In genomic region chr9:114375386-114375785, GRCh38 we compare ENCODE assay signal across 16 cellular contexts. TPM values are rescaled to one million over a fixed set of nuclear protein-coding genes. Genes with fewer than 3 reads are reported as not detected.
DNase-seq lines count a peak whose midpoint lies in the region; ATAC-seq and TF ChIP-seq lines count a peak whose summit lies in the region.
"Had no signal": no experiment of that assay in that cellular context is flagged by ENCODE, and none has a peak within 500 bp of the region (broad histone marks: within the 10 kb centered on the region; RNA-seq: fewer than 3 reads in every experiment).

No MANE protein-coding gene starts in this region.

- no peak for TF ChIP-seq POLR2A in esophagus muscularis mucosa (IDR thresholded peaks at IDR 0.05; ENCODE audit: low read depth)

- 92% methylated on average over 7 of the region's 7 CpGs for WGBS in esophagus muscularis mucosa

- H3K36me3 ChIP-seq in SK-N-MC (ENCODE audit: insufficient read depth, low read length) (peaks cover 44% of the 10 kb centered on the region; the same call in 1 of the 2 replicates), esophagus muscularis mucosa (peaks cover 9 to 74% (median 41%) of the 10 kb centered on the region in 4 donors)

- peak overlapping the region; percentile 56 for H3K27ac ChIP-seq in SK-N-MC
- H3K27ac ChIP-seq in esophagus muscularis mucosa (replicated peaks in 1 of 4) = no peak overlapping the region

- peaks cover 16 to 46% of the 10 kb centered on the region in 2 donors for H3K36me3 Mint-ChIP-seq in activated T-cell treated with anti-CD3 and anti-CD28 coated beads, Interleukin-2, amount 50 U/mL, for 72 hours (ENCODE audit: insufficient read depth in 2 of 2)
- peaks cover 99% of the 10 kb centered on the region for H3K36me3 Mint-ChIP-seq in dendritic cell treated with granulocyte-macrophage colony-stimulating factor and Interleukin-4, amounts not matched to agents 40 ng/mL and 50 ng/mL, for 4 days (ENCODE audit: low read depth)
- H3K36me3 Mint-ChIP-seq in stimulated activated naive B cell treated with anti-CD40 and anti-IgM and Interleukin-4, amounts not matched to agents 10 μg/mL and 1 μg/mL and 100 μg/mL, for 72 hours = peaks cover 71 to 80% of the 10 kb centered on the region in 2 donors

- H3K4me1 ChIP-seq in esophagus muscularis mucosa = peaks cover 14 to 27% (median 20%) of the 10 kb centered on the region in 4 donors

- peaks cover 94% of the 10 kb centered on the region for H3K4me1 Mint-ChIP-seq in activated T-cell treated with anti-CD3 and anti-CD28 coated beads, Interleukin-2, amount 50 U/mL, for 72 hours (ENCODE audit: low read depth)
- peaks cover 90% of the 10 kb centered on the region for H3K4me1 Mint-ChIP-seq in dendritic cell treated with granulocyte-macrophage colony-stimulating factor and Interleukin-4, amounts not matched to agents 40 ng/mL and 50 ng/mL, for 4 days (ENCODE audit: low read depth)
- peaks cover 64 to 96% of the 10 kb centered on the region in 2 donors for H3K4me1 Mint-ChIP-seq in stimulated activated naive B cell treated with anti-CD40 and anti-IgM and Interleukin-4, amounts not matched to agents 10 μg/mL and 1 μg/mL and 100 μg/mL, for 72 hours

- H3K27me3 Mint-ChIP-seq in activated T-cell treated with anti-CD3 and anti-CD28 coated beads, Interleukin-2, amount 50 U/mL, for 72 hours (ENCODE audit: low read depth) = no peaks in the 10 kb centered on the region
- no peaks in the 10 kb centered on the region for H3K27me3 Mint-ChIP-seq in dendritic cell treated with granulocyte-macrophage colony-stimulating factor and Interleukin-4, amounts not matched to agents 40 ng/mL and 50 ng/mL, for 4 days
- H3K27me3 Mint-ChIP-seq in stimulated activated naive B cell treated with anti-CD40 and anti-IgM and Interleukin-4, amounts not matched to agents 10 μg/mL and 1 μg/mL and 100 μg/mL, for 72 hours = no peaks in the 10 kb centered on the region

- DNase-seq in activated T-cell treated with anti-CD3 and anti-CD28 coated beads, Interleukin-2, amount 50 U/mL, for 72 hours = no peak
- DNase-seq in activated T-cell treated with anti-CD3 and anti-CD28 coated beads, Interleukin-2, amount 50 U/mL, for 1 hour = no peak
- DNase-seq in SK-N-MC (ENCODE audit: low read depth, low spot score) (no peak), esophagus muscularis mucosa (ENCODE audit: extremely low spot score) (no peak), HT-29 (ENCODE audit: low spot score) (no peak), NCI-H1048 (lab: John Stamatoyannopoulos, UW) (no peak)
- DNase-seq in stimulated activated naive B cell treated with anti-CD40 and anti-IgM and Interleukin-4, amounts not matched to agents 10 μg/mL and 1 μg/mL and 100 μg/mL, for 72 hours = no peak
- DNase-seq: ACHN; activated CD8-positive, alpha-beta memory T cell treated with anti-CD3 and anti-CD28 coated beads for 24 hours; caudate nucleus; small intestine; stimulated activated naive CD4-positive, alpha-beta T cell; T-helper 9 cell had no signal

- H3K9me3 ChIP-seq in SK-N-MC (ENCODE audit: low read depth, low read length) (no peaks in the 10 kb centered on the region), esophagus muscularis mucosa (no peaks in the 10 kb centered on the region)

- no peak for TF ChIP-seq CTCF in esophagus muscularis mucosa (IDR thresholded peaks at IDR 0.05)

- intact Hi-C loops in dendritic cell treated with granulocyte-macrophage colony-stimulating factor and Interleukin-4, amounts not matched to agents 40 ng/mL and 50 ng/mL, for 4 days (cut with micrococcal nuclease) = no loop called here
- intact Hi-C loops in esophagus muscularis mucosa (cut with DNase I) = no loop called here

- TF ChIP-seq EP300 in esophagus muscularis mucosa (IDR thresholded peaks at IDR 0.05) = no peak

- H3K27ac Mint-ChIP-seq in activated T-cell treated with anti-CD3 and anti-CD28 coated beads, Interleukin-2, amount 50 U/mL, for 72 hours = peak overlapping the region; percentile 66
- peak overlapping the region; percentile 37 for H3K27ac Mint-ChIP-seq in dendritic cell treated with granulocyte-macrophage colony-stimulating factor and Interleukin-4, amounts not matched to agents 40 ng/mL and 50 ng/mL, for 4 days
- peak overlapping the region; percentile 97 for H3K27ac Mint-ChIP-seq in stimulated activated naive B cell treated with anti-CD40 and anti-IgM and Interleukin-4, amounts not matched to agents 10 μg/mL and 1 μg/mL and 100 μg/mL, for 72 hours

- ATAC-seq in activated T-cell treated with anti-CD3 and anti-CD28 coated beads, Interleukin-2, amount 50 U/mL, for 72 hours (replicated peaks in 1 of 2) = no peak
- no peak for ATAC-seq in stimulated activated naive B cell treated with anti-CD40 and anti-IgM and Interleukin-4, amounts not matched to agents 10 μg/mL and 1 μg/mL and 100 μg/mL, for 72 hours (replicated peaks)
- ATAC-seq: left lobe of liver had no signal

- no peak overlapping the region for H3K9ac ChIP-seq in SK-N-MC (ENCODE audit: insufficient read length)

- H3K4me3 ChIP-seq in SK-N-MC (no peak overlapping the region), esophagus muscularis mucosa (no peak overlapping the region)

- H3K4me3 Mint-ChIP-seq in activated T-cell treated with anti-CD3 and anti-CD28 coated beads, Interleukin-2, amount 50 U/mL, for 72 hours = peak overlapping the region; percentile 9 to 80
- no peak overlapping the region for H3K4me3 Mint-ChIP-seq in dendritic cell treated with granulocyte-macrophage colony-stimulating factor and Interleukin-4, amounts not matched to agents 40 ng/mL and 50 ng/mL, for 4 days
- H3K4me3 Mint-ChIP-seq in stimulated activated naive B cell treated with anti-CD40 and anti-IgM and Interleukin-4, amounts not matched to agents 10 μg/mL and 1 μg/mL and 100 μg/mL, for 72 hours = no peak overlapping the region

- no peaks in the 10 kb centered on the region for H3K9me3 Mint-ChIP-seq in activated T-cell treated with anti-CD3 and anti-CD28 coated beads, Interleukin-2, amount 50 U/mL, for 72 hours
- H3K9me3 Mint-ChIP-seq in dendritic cell treated with granulocyte-macrophage colony-stimulating factor and Interleukin-4, amounts not matched to agents 40 ng/mL and 50 ng/mL, for 4 days = no peaks in the 10 kb centered on the region
- no peaks in the 10 kb centered on the region for H3K9me3 Mint-ChIP-seq in stimulated activated naive B cell treated with anti-CD40 and anti-IgM and Interleukin-4, amounts not matched to agents 10 μg/mL and 1 μg/mL and 100 μg/mL, for 72 hours

- H3K27me3 ChIP-seq in esophagus muscularis mucosa = no peaks in the 10 kb centered on the region

RNA-seq across cellular contexts. Expression of gene AKNA, which starts 12.4 kb away (rescaled TPM):
- 100 to 1,000 TPM; 204 to 246 TPM for total RNA-seq in activated T-cell treated with anti-CD3 and anti-CD28 coated beads, Interleukin-2, amount 50 U/mL, for 72 hours
- total RNA-seq in esophagus muscularis mucosa = 10 to 100 TPM; 12.5 to 18.5 (median 17.3) TPM
- total RNA-seq in HT-29 (2014; rRNA removed; shearing (Covaris generic)) = 6.1 and 7.8 TPM in 2 replicates

RNA-seq across cellular contexts. Expression of gene ORM2, which starts 45.7 kb away (rescaled TPM):
- total RNA-seq in activated T-cell treated with anti-CD3 and anti-CD28 coated beads, Interleukin-2, amount 50 U/mL, for 72 hours = not detected
- total RNA-seq in esophagus muscularis mucosa = not detected
- not detected in 2 replicates for total RNA-seq in HT-29 (2014; rRNA removed; shearing (Covaris generic))
- total RNA-seq: urinary bladder had no signal

RNA-seq across cellular contexts. Expression of gene ORM1, which starts 52.5 kb away (rescaled TPM):
- total RNA-seq in activated T-cell treated with anti-CD3 and anti-CD28 coated beads, Interleukin-2, amount 50 U/mL, for 72 hours = not detected
- 1 to 10 TPM in 1 of 4 donors, not detected in 3; 1.3 TPM for total RNA-seq in esophagus muscularis mucosa
- not detected in 2 replicates for total RNA-seq in HT-29 (2014; rRNA removed; shearing (Covaris generic))

Comparison
In these comparisons a context has a peak if more than half of its experiments do, and no peak if none do; other contexts are left out.
1. H3K27ac Mint-ChIP-seq: peak in every context shown above with its lines; median percentile 97 in stimulated activated naive B cell treated with anti-CD40 and anti-IgM and Interleukin-4, amounts not matched to agents 10 μg/mL and 1 μg/mL and 100 μg/mL, for 72 hours; 66 in activated T-cell treated with anti-CD3 and anti-CD28 coated beads, Interleukin-2, amount 50 U/mL, for 72 hours; 37 in dendritic cell treated with granulocyte-macrophage colony-stimulating factor and Interleukin-4, amounts not matched to agents 40 ng/mL and 50 ng/mL, for 4 days.
2. H3K4me3 Mint-ChIP-seq: peak in activated T-cell treated with anti-CD3 and anti-CD28 coated beads, Interleukin-2, amount 50 U/mL, for 72 hours (2 of 2); none in dendritic cell treated with granulocyte-macrophage colony-stimulating factor and Interleukin-4, amounts not matched to agents 40 ng/mL and 50 ng/mL, for 4 days (single experiment) and stimulated activated naive B cell treated with anti-CD40 and anti-IgM and Interleukin-4, amounts not matched to agents 10 μg/mL and 1 μg/mL and 100 μg/mL, for 72 hours (0 of 2).
3. RNA of gene AKNA, which starts 12.4 kb away (total RNA-seq): 204 to 246 TPM in activated T-cell treated with anti-CD3 and anti-CD28 coated beads, Interleukin-2, amount 50 U/mL, for 72 hours; 12.5 to 18.5 TPM in esophagus muscularis mucosa and 6.1 to 7.8 TPM in HT-29; every median in the first group is over 10 times any median in the second.